26 cellular contexts compared by ENCODE assay signal in genomic region chr1:22827666-22828065, GRCh38.
DNase-seq lines count a peak whose midpoint lies in the region; ATAC-seq, FAIRE-seq and TF ChIP-seq lines count a peak whose summit lies in the region.
"Had no signal": no experiment of that assay in that cellular context is flagged by ENCODE, and none has a peak within 500 bp of the region (broad histone marks: within the 10 kb centered on the region; RNA-seq: fewer than 3 reads in every experiment).

No MANE protein-coding gene starts in this region.

- no peaks in the 10 kb centered on the region for H3K9me3 ChIP-seq in right atrium auricular region
- no peaks in the 10 kb centered on the region for H3K9me3 ChIP-seq in kidney (ENCODE audit: control insufficient read depth in 1 of 2, low read length in 2 of 2)
- H3K9me3 ChIP-seq in spleen, result no peaks in the 10 kb centered on the region
- H3K9me3 ChIP-seq: A549, ascending aorta, HAP-1, lower lobe of right lung, psoas muscle had no signal

- peak overlapping the region in 1 of 2 donors; percentile 2 for H3K9ac ChIP-seq in kidney (ENCODE audit: low read length in 2 of 2)

- intact Hi-C loops in Right ventricle myocardium superior (cut with DNase I) (no loop called here), kidney (cut with DNase I) (no loop called here), spleen (cut with DNase I; ENCODE audit: low total_unique reads) (no loop called here)

- 77 to 87% (median 81%) methylated on average over 5 of the region's 5 CpGs for WGBS in spleen, 5 donors

- DNase-seq in Right ventricle myocardium superior, result peak; percentile 75
- no peak for DNase-seq in right atrium auricular region (ENCODE audit: low spot score)
- DNase-seq in kidney, result peak; percentile 24
- peak; percentile 22 for DNase-seq in spleen
- no peak for DNase-seq in NCI-H2029 treated with DMSO at 0.1 percent for 48 hours (lab: John Stamatoyannopoulos, UW)
- no peak for DNase-seq in caudate nucleus (lab: John Stamatoyannopoulos, UW)
- DNase-seq: activated CD4-positive, alpha-beta T cell treated with anti-CD3 and anti-CD28 coated beads for 4 hours; activated effector memory CD4-positive, alpha-beta T cell treated with anti-CD3 and anti-CD28 coated beads, Interleukin-2, amount 50 U/mL, for 16 hours; activated naive CD8-positive, alpha-beta T cell treated with anti-CD3 and anti-CD28 coated beads for 36 hours; activated T-cell treated with anti-CD3 and anti-CD28 coated beads for 4 hours; CD8-positive, alpha-beta memory T cell; dorsolateral prefrontal cortex; GDM1; KG1; lower lobe of right lung; NCI-H2107; NCI-H446; NCI-H82; psoas muscle; stimulated activated naive CD8-positive, alpha-beta T cell treated with anti-CD3 and anti-CD28 coated beads, Interleukin-15, Interleukin-2, amounts not matched to agents 100 U/mL and 50 U/mL, for 24 hours had no signal

- no peak for TF ChIP-seq CTCF in right atrium auricular region (IDR thresholded peaks at IDR 0.05)
- no peak for TF ChIP-seq CTCF in VCaP (conservative IDR thresholded peaks at IDR 0.05)
- no peak for TF ChIP-seq CTCF in kidney (IDR thresholded peaks at IDR 0.05; ENCODE audit: borderline replicate concordance, extremely low read depth, insufficient read depth)
- TF ChIP-seq CTCF in spleen (IDR thresholded peaks at IDR 0.05 in 8 of 11, conservative IDR thresholded peaks at IDR 0.05 in 3 of 11), result no peak

- no peak overlapping the region for H3K4me3 ChIP-seq in right atrium auricular region
- H3K4me3 ChIP-seq in kidney (ENCODE audit: low read length in 2 of 2), result no peak overlapping the region
- no peak overlapping the region for H3K4me3 ChIP-seq in spleen
- H3K4me3 ChIP-seq: A549, ascending aorta, dorsolateral prefrontal cortex, HAP-1, lower lobe of right lung, psoas muscle had no signal

- no peak for FAIRE-seq in kidney (lab: Jason Lieb, UNC)
- FAIRE-seq: A549, islet of Langerhans had no signal

- H3K36me3 ChIP-seq in right atrium auricular region (no peaks in the 10 kb centered on the region), kidney (ENCODE audit: control insufficient read depth in 1 of 2, insufficient read depth in 2 of 2, low read length in 2 of 2) (no peaks in the 10 kb centered on the region), spleen (no peaks in the 10 kb centered on the region)
- H3K36me3 ChIP-seq: ascending aorta, HAP-1, lower lobe of right lung had no signal

- H3K4me1 ChIP-seq in right atrium auricular region (peaks cover 0 to 29% of the 10 kb centered on the region in 2 donors), kidney (ENCODE audit: control insufficient read depth in 1 of 2, insufficient read depth in 1 of 2, low read depth in 1 of 2, low read length in 2 of 2) (peaks cover 21 to 31% of the 10 kb centered on the region in 2 donors), spleen (no peaks in the 10 kb centered on the region)
- H3K4me1 ChIP-seq: ascending aorta, HAP-1, psoas muscle had no signal

- TF ChIP-seq POLR2A in spleen (IDR thresholded peaks at IDR 0.05), result no peak

- H3K27ac ChIP-seq in right atrium auricular region (no peak overlapping the region), VCaP (peak overlapping the region; percentile 96), kidney (ENCODE audit: low read depth in 2 of 2, low read length in 2 of 2) (peak overlapping the region; percentile 65 to 75), spleen (no peak overlapping the region), caudate nucleus (ENCODE audit: low read depth, low read length) (no peak overlapping the region)
- H3K27ac ChIP-seq: ascending aorta, lower lobe of right lung, psoas muscle had no signal

- H3K27me3 ChIP-seq in right atrium auricular region (no peaks in the 10 kb centered on the region), spleen (replicated peaks in 1 of 7) (peaks cover 0 to 10% (median 0%) of the 10 kb centered on the region in 7 donors)
- H3K27me3 ChIP-seq: ascending aorta, dorsolateral prefrontal cortex had no signal

- ATAC-seq in Right ventricle myocardium superior (ENCODE audit: poor library complexity) (peak; percentile 76), HG03469 (IDR thresholded peaks at IDR 0.05; ENCODE audit: unreplicated experiment) (no peak)
- ATAC-seq: A549; lower lobe of right lung; psoas muscle; stimulated activated naive CD8-positive, alpha-beta T cell treated with anti-CD3 and anti-CD28 coated beads, Interleukin-15, Interleukin-2, amounts not matched to agents 100 U/mL and 50 U/mL, for 24 hours had no signal

Comparison
In these comparisons a context has a peak if more than half of its experiments do, and no peak if none do; other contexts are left out.
1. DNase-seq: peak in Right ventricle myocardium superior (single experiment), kidney (single experiment) and spleen (single experiment); none in right atrium auricular region (single experiment), NCI-H2029 treated with DMSO at 0.1 percent for 48 hours (single experiment) and caudate nucleus (0 of 61).
2. H3K27ac ChIP-seq: peak in VCaP (single experiment) and kidney (2 of 2); none in right atrium auricular region (0 of 2), spleen (0 of 8) and caudate nucleus (single experiment).